In the genomic region with DNA sequence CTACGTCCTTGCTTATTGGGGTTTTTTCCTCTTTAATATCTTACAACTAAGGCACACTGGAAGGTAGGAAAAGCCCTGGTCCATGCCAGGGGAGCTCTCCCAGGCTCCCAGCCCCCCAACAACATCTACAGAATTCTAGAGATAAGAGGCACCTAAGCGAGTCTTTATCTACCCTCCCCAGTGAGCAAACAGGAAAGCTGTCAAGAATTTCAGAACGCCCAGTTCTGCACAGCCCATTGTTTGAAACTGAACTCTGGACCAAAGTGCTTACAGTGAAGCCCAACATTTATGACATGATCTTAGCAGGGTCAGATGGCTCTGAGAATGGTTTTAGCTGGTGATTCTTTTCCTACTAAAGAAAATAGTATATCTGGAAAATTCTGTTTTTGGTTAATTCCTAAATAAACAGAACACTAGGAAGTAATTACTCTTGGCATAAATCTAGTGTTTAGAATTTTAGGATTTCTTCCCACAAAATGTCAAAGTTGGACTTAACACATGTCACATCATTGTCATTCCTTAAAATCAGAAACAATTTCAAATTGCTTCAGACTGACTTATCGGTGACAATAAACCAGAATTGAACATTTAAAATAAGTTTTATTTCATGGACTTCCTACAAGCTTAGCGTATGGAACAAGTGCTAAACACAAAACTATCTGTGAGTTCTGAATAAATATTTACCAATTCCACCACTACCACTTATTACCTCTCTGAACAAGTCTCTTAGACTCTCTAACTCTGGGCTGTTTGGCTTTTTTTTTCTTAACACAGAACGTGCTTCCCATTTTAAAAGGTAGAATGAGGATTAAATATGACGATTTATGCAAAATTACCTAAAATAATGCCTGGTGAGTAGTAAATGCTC, we compare ENCODE assay signal across 1 cellular context.
TF ChIP-seq lines count a peak whose summit lies in the region.

No MANE protein-coding gene starts in this region.

TF ChIP-seq in SK-N-SH, 30 proteins besides CTCF, POLR2A, EP300 and RAD21:
- TF ChIP-seq SMC3 (IDR thresholded peaks at IDR 0.05; ENCODE audit: low read depth, low read length) (no peak), RCOR1 (IDR thresholded peaks at IDR 0.05; ENCODE audit: low read length) (no peak), GATA2 (CRISPR knock-in tag; IDR thresholded peaks at IDR 0.05) (no peak), GABPA (IDR thresholded peaks at IDR 0.05; ENCODE audit: low read depth) (no peak), RXRA (IDR thresholded peaks at IDR 0.05; ENCODE audit: borderline replicate concordance, low read depth) (no peak), ELF1 (IDR thresholded peaks at IDR 0.05) (no peak), SIN3A (IDR thresholded peaks at IDR 0.05; ENCODE audit: borderline replicate concordance, low read depth, low read length) (no peak), NFIC (IDR thresholded peaks at IDR 0.05; ENCODE audit: borderline replicate concordance) (no peak), TEAD4 (IDR thresholded peaks at IDR 0.05; ENCODE audit: borderline replicate concordance, insufficient read depth) (no peak), TAF1 (IDR thresholded peaks at IDR 0.05; ENCODE audit: borderline replicate concordance, low read depth, low read length) (no peak), JUND (IDR thresholded peaks at IDR 0.05) (no peak), YY1 (IDR thresholded peaks at IDR 0.05; ENCODE audit: low read depth) (no peak), MEF2A (IDR thresholded peaks at IDR 0.05; ENCODE audit: borderline replicate concordance, low read depth) (no peak), RFX5 (IDR thresholded peaks at IDR 0.05; ENCODE audit: low read length) (no peak)
- TF ChIP-seq, protein P1, sequence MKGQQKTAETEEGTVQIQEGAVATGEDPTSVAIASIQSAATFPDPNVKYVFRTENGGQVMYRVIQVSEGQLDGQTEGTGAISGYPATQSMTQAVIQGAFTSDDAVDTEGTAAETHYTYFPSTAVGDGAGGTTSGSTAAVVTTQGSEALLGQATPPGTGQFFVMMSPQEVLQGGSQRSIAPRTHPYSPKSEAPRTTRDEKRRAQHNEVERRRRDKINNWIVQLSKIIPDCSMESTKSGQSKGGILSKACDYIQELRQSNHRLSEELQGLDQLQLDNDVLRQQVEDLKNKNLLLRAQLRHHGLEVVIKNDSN (IDR thresholded peaks at IDR 0.05; ENCODE audit: borderline replicate concordance, low read depth) = no peak
- TF ChIP-seq, protein P2, sequence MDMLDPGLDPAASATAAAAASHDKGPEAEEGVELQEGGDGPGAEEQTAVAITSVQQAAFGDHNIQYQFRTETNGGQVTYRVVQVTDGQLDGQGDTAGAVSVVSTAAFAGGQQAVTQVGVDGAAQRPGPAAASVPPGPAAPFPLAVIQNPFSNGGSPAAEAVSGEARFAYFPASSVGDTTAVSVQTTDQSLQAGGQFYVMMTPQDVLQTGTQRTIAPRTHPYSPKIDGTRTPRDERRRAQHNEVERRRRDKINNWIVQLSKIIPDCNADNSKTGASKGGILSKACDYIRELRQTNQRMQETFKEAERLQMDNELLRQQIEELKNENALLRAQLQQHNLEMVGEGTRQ (IDR thresholded peaks at IDR 0.05; ENCODE audit: borderline replicate concordance, low read depth, low read length) = no peak
